In the genomic region with DNA sequence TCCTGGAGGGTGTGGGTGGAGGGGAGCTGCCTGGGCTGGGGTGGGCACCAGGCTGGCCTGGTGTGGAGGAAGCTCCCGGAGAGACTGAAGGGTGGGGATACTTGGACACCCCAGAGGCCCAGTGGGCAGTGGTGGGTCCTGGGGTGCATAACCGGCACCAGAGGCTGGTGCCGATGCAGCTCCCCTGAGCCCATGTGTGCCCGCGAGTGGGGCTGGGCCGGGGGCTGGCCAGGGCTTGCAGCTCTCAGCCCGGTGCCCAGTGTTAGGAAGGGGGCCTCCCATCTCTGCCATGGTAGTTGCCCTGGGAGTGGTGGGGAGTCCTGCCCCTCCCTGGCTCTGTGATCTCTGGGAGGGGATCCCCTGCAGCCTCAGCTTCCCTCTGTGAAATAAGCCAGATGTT, we compare ENCODE assay signal across 12 cellular contexts.
"Had no signal": no experiment of that assay in that cellular context is flagged by ENCODE, and none has a peak within 500 bp of the region (broad histone marks: within the 10 kb centered on the region; RNA-seq: fewer than 3 reads in every experiment).

No MANE protein-coding gene starts in this region.

- H3K4me3 ChIP-seq: right atrium auricular region, smooth muscle cell, stomach had no signal

- DNase-seq: effector memory CD4-positive, alpha-beta T cell; immature natural killer cell; mesendoderm; naive B cell; stimulated activated CD4-positive, alpha-beta T cell treated with anti-CD3 and anti-CD28 coated beads, Interleukin-4, amount 100 ng/mL, for 1 hour; stimulated activated CD8-positive, alpha-beta memory T cell treated with anti-CD3 and anti-CD28 coated beads, Interleukin-4, amount 100 ng/mL, for 48 hours; stomach; substantia nigra had no signal

- H3K27ac ChIP-seq: right atrium auricular region, stomach had no signal

- H3K27me3 ChIP-seq: right atrium auricular region, stomach had no signal

- H3K9me3 ChIP-seq: right atrium auricular region, stomach had no signal

- H3K4me2 ChIP-seq: smooth muscle cell had no signal

- ATAC-seq: esophagus mucosa; stimulated activated effector memory CD8-positive, alpha-beta T cell treated with anti-CD3 and anti-CD28 coated beads, Interleukin-12 subunit alpha, Interleukin-12 subunit beta, amount 100 ng/mL, for 72 hours had no signal
